17 cellular contexts compared by ENCODE assay signal in the genomic region with DNA sequence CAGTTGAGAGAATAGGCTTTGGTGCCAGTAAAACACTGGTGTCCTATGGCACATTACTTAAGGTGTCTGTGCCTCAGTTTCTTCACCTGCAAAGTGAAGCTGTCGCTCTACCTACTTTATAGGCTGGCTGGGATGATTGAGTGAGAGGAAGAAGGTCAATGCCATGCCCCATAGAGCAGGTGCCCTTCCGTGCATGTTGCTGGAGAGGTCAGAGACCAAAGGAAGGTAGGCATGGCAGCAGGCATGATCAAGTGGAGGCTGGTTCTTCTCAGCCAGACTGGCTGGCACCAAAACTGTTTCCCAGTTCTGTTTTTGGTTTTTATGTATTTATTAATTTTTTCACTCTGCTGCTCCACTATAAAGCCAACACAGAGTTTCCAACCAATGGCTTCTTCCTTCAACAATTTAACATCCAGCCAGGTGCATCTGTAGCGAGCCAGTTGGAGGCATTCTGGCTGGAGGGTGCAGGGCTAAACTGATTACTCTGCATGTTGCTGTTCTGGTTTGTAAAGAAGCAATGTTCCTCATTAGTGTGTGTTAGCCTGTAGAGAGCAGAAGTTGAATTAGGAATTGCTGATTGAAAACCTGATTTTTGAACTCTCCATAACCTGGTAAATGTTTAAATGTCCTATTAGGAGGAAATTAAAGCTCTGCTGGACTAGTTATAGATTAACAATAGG.
"Had no signal": no experiment of that assay in that cellular context is flagged by ENCODE, and none has a peak within 500 bp of the region (broad histone marks: within the 10 kb centered on the region; RNA-seq: fewer than 3 reads in every experiment).

No MANE protein-coding gene starts in this region.

- H3K36me3 Mint-ChIP-seq: activated naive CD4-positive, alpha-beta T cell treated with anti-CD3 and anti-CD28 coated beads, Interleukin-2, amount 50 U/mL, for 24 hours; brain; natural killer cell; WTC11 had no signal

- H3K27me3 ChIP-seq: tibial artery, vagina had no signal

- ATAC-seq: natural killer cell, WTC11 had no signal

- H3K4me3 Mint-ChIP-seq: activated naive CD4-positive, alpha-beta T cell treated with anti-CD3 and anti-CD28 coated beads, Interleukin-2, amount 50 U/mL, for 24 hours; brain; central memory CD8-positive, alpha-beta T cell; natural killer cell; T-helper 1 cell treated with Interleukin-12 subunit alpha and Interleukin-12 subunit beta and Interleukin-4 antibody, amounts not matched to agents 30 μg/mL and 1 μg/mL, for 36 hours; WTC11 had no signal

- H3K9me3 ChIP-seq: mucosa of descending colon, tibial artery, vagina had no signal

- H3K4me1 Mint-ChIP-seq: activated naive CD4-positive, alpha-beta T cell treated with anti-CD3 and anti-CD28 coated beads, Interleukin-2, amount 50 U/mL, for 24 hours; central memory CD8-positive, alpha-beta T cell; natural killer cell had no signal

- DNase-seq: activated CD4-positive, alpha-beta T cell treated with anti-CD3 and anti-CD28 coated beads, Interleukin-2, amount 50 U/mL, for 1 hour; amygdala; erythroblast; hypothalamus; mucosa of descending colon; natural killer cell; occipital lobe; stimulated activated CD4-positive, alpha-beta T cell treated with anti-CD3 and anti-CD28 coated beads, Interleukin-4, amount 100 ng/mL, for 4 hours; tibial artery had no signal

- H3K9me3 Mint-ChIP-seq: activated naive CD4-positive, alpha-beta T cell treated with anti-CD3 and anti-CD28 coated beads, Interleukin-2, amount 50 U/mL, for 24 hours; activated T-helper 2 cell treated with anti-CD3 and anti-CD28 coated beads, Interferon-gamma antibody, Interleukin-2, Interleukin-4, amounts not matched to agents 10 μg/mL and 5 μg/mL and 100 μg/mL, durations not matched to agents 14 hours and 24 hours and 36 hours; central memory CD8-positive, alpha-beta T cell; natural killer cell; T-helper 1 cell treated with Interleukin-12 subunit alpha and Interleukin-12 subunit beta and Interleukin-4 antibody, amounts not matched to agents 30 μg/mL and 1 μg/mL, for 36 hours had no signal

- H3K36me3 ChIP-seq: tibial artery, vagina had no signal

- H3K4me3 ChIP-seq: lung, mucosa of descending colon, tibial artery, vagina had no signal

- H3K4me1 ChIP-seq: vagina had no signal

- H3K27ac Mint-ChIP-seq: activated naive CD4-positive, alpha-beta T cell treated with anti-CD3 and anti-CD28 coated beads, Interleukin-2, amount 50 U/mL, for 24 hours; activated T-helper 2 cell treated with anti-CD3 and anti-CD28 coated beads, Interferon-gamma antibody, Interleukin-2, Interleukin-4, amounts not matched to agents 10 μg/mL and 5 μg/mL and 100 μg/mL, durations not matched to agents 14 hours and 24 hours and 36 hours; natural killer cell; T-helper 1 cell treated with Interleukin-12 subunit alpha and Interleukin-12 subunit beta and Interleukin-4 antibody, amounts not matched to agents 30 μg/mL and 1 μg/mL, for 36 hours; WTC11 had no signal

- H3K27me3 Mint-ChIP-seq: activated naive CD4-positive, alpha-beta T cell treated with anti-CD3 and anti-CD28 coated beads, Interleukin-2, amount 50 U/mL, for 24 hours; brain; central memory CD8-positive, alpha-beta T cell had no signal

- H3K27ac ChIP-seq: tibial artery, vagina had no signal
